1 cellular context compared by ENCODE assay signal in the genomic region with DNA sequence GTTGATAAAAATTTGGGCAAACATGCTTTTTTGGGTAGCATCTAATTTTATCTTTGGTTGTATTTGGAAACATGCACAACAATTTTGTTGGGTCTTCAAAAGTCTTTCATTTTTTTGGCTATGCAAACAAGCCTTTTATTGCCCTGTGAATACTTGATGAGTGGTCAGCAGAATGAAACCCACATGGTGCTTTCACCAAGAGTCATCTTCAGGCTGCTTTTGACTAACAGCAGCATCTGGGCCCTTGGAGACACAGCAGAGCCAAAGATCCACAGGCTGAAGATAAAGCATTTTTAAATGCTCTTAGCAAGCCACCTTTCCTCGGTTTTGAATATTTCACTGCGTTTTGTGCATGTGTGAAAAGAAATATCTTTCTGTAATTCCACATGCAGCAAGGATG.
TF ChIP-seq lines count a peak whose summit lies in the region.

No MANE protein-coding gene starts in this region.

TF ChIP-seq in GM23338, 12 proteins besides CTCF, POLR2A, EP300 and RAD21 (continued from another document):
- TF ChIP-seq EZH2phosphoT487 (IDR thresholded peaks at IDR 0.05; ENCODE audit: unreplicated experiment) (no peak), STAT1 (IDR thresholded peaks at IDR 0.05; ENCODE audit: unreplicated experiment) (no peak), NANOG (IDR thresholded peaks at IDR 0.05; ENCODE audit: borderline replicate concordance) (no peak), ZNF114 (CRISPR knock-in tag; IDR thresholded peaks at IDR 0.05) (no peak), ZNF331 (CRISPR knock-in tag; IDR thresholded peaks at IDR 0.05; ENCODE audit: low read depth) (no peak), POLR2AphosphoS5 (IDR thresholded peaks at IDR 0.05; ENCODE audit: low read depth) (no peak), JUNB (IDR thresholded peaks at IDR 0.05; ENCODE audit: unreplicated experiment) (no peak)
- TF ChIP-seq, protein P1, sequence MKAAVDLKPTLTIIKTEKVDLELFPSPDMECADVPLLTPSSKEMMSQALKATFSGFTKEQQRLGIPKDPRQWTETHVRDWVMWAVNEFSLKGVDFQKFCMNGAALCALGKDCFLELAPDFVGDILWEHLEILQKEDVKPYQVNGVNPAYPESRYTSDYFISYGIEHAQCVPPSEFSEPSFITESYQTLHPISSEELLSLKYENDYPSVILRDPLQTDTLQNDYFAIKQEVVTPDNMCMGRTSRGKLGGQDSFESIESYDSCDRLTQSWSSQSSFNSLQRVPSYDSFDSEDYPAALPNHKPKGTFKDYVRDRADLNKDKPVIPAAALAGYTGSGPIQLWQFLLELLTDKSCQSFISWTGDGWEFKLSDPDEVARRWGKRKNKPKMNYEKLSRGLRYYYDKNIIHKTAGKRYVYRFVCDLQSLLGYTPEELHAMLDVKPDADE (IDR thresholded peaks at IDR 0.05): no peak
- TF ChIP-seq, protein P2, sequence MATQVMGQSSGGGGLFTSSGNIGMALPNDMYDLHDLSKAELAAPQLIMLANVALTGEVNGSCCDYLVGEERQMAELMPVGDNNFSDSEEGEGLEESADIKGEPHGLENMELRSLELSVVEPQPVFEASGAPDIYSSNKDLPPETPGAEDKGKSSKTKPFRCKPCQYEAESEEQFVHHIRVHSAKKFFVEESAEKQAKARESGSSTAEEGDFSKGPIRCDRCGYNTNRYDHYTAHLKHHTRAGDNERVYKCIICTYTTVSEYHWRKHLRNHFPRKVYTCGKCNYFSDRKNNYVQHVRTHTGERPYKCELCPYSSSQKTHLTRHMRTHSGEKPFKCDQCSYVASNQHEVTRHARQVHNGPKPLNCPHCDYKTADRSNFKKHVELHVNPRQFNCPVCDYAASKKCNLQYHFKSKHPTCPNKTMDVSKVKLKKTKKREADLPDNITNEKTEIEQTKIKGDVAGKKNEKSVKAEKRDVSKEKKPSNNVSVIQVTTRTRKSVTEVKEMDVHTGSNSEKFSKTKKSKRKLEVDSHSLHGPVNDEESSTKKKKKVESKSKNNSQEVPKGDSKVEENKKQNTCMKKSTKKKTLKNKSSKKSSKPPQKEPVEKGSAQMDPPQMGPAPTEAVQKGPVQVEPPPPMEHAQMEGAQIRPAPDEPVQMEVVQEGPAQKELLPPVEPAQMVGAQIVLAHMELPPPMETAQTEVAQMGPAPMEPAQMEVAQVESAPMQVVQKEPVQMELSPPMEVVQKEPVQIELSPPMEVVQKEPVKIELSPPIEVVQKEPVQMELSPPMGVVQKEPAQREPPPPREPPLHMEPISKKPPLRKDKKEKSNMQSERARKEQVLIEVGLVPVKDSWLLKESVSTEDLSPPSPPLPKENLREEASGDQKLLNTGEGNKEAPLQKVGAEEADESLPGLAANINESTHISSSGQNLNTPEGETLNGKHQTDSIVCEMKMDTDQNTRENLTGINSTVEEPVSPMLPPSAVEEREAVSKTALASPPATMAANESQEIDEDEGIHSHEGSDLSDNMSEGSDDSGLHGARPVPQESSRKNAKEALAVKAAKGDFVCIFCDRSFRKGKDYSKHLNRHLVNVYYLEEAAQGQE (IDR thresholded peaks at IDR 0.05; ENCODE audit: unreplicated experiment): no peak
